16 cellular contexts compared by ENCODE assay signal in genomic region chr1:17595602-17595925, GRCh38. TPM values are rescaled to one million over a fixed set of nuclear protein-coding genes. Genes with fewer than 3 reads are reported as not detected.
"Had no signal": no experiment of that assay in that cellular context is flagged by ENCODE, and none has a peak within 500 bp of the region (broad histone marks: within the 10 kb centered on the region; RNA-seq: fewer than 3 reads in every experiment).

No MANE protein-coding gene starts in this region.

- H3K4me3 ChIP-seq: dorsolateral prefrontal cortex, prostate gland, vagina had no signal

- DNase-seq: activated CD4-positive, CD25-positive, alpha-beta regulatory T cell treated with anti-CD3 and anti-CD28 coated beads, Interleukin-2, amount 50 U/mL, for 72 hours; activated naive CD8-positive, alpha-beta T cell treated with anti-CD3 and anti-CD28 coated beads, Interleukin-2, amount 10 ng/mL, durations not matched to agents 7 days and 5 days; brain microvascular endothelial cell; dorsolateral prefrontal cortex; erythroblast; hippocampal formation; kidney; left ventricle myocardium superior; occipital lobe; stimulated activated CD4-positive, alpha-beta T cell treated with anti-CD3 and anti-CD28 coated beads, Interleukin-1b, Interleukin-23, amount 100 ng/mL, for 48 hours; stimulated activated naive CD8-positive, alpha-beta T cell treated with anti-CD3 and anti-CD28 coated beads, Interleukin-15, amount 100 ng/mL, for 72 hours; T-helper 9 cell had no signal

- H3K27me3 ChIP-seq: brain microvascular endothelial cell, dorsolateral prefrontal cortex, vagina had no signal

- H3K36me3 ChIP-seq: brain microvascular endothelial cell, prostate gland had no signal

- H3K4me1 ChIP-seq: prostate gland had no signal

- ATAC-seq: left ventricle myocardium superior; stimulated activated naive CD8-positive, alpha-beta T cell treated with anti-CD3 and anti-CD28 coated beads, Interleukin-15, amount 100 ng/mL, for 72 hours had no signal

- H3K27ac ChIP-seq: brain microvascular endothelial cell, prostate gland, vagina had no signal

- H3K9me3 ChIP-seq: prostate gland, vagina had no signal

RNA-seq across cellular contexts. Expression of gene ARHGEF10L, which starts 56.1 kb away (rescaled TPM):
- total RNA-seq: activated CD8-positive, alpha-beta memory T cell treated with anti-CD3 and anti-CD28 coated beads for 36 hours; activated T-helper 1 cell treated with anti-CD3 and anti-CD28 coated beads, Interleukin-12 subunit alpha, Interleukin-12 subunit beta, Interleukin-2, Interleukin-4 antibody, amounts not matched to agents 30 ng/mL and 10 ng/mL and 1 ng/mL, durations not matched to agents 14 hours and 24 hours and 36 hours had no signal
